In the genomic region with DNA sequence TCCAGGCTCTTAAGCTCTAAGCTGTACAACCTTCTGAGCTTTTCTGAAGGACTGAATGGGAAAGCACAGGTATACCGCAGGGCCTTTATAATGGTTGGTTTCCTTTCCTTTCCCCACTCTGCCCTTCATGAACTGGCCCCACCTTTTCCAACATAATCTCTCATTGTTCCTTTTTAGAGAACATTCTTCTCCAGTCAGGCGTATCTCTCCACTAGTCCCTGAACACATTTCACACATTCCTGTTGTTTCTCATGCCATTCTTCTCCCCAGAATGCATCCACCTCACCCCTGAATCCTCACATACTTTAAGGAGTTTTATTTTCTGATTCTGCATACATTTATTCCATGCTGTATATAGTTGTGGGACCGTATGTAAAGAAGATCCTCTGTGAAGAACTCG, we compare ENCODE assay signal across 23 cellular contexts. TPM values are rescaled to one million over a fixed set of nuclear protein-coding genes. Genes with fewer than 3 reads are reported as not detected.
A peak's percentile ranks its signal among the peaks of the same experiment; 100 is the strongest.
DNase-seq lines count a peak whose midpoint lies in the region; TF ChIP-seq lines count a peak whose summit lies in the region.
"Had no signal": no experiment of that assay in that cellular context is flagged by ENCODE, and none has a peak within 500 bp of the region (broad histone marks: within the 10 kb centered on the region; RNA-seq: fewer than 3 reads in every experiment).

No MANE protein-coding gene starts in this region.

- H3F3A ChIP-seq in neural progenitor cell (ENCODE audit: low read depth), result peaks cover 3% of the 10 kb centered on the region

- H3K36me3 ChIP-seq in adipocyte (ENCODE audit: control insufficient read depth, insufficient read depth, low read length, severe bottlenecking) (peaks cover 93% of the 10 kb centered on the region), neural progenitor cell (no peaks in the 10 kb centered on the region)

- TF ChIP-seq CTCF in neural progenitor cell (IDR thresholded peaks at IDR 0.05), result no peak
- no peak for TF ChIP-seq CTCF in GM10248 (IDR thresholded peaks at IDR 0.05; ENCODE audit: control extremely low read depth, extremely low read depth, low read depth, missing control alignments)

- no peak overlapping the region for H3K27ac Mint-ChIP-seq in neural progenitor cell
- H3K27ac Mint-ChIP-seq: CD4-positive, alpha-beta T cell had no signal

- H2AFZ ChIP-seq in neural progenitor cell (replicated peaks), result no peak overlapping the region
- H2AFZ ChIP-seq: GM23248 had no signal

- no peaks in the 10 kb centered on the region for H3K79me2 ChIP-seq in neural progenitor cell (ENCODE audit: low read depth)

- peaks cover 10% of the 10 kb centered on the region for H3K27me3 Mint-ChIP-seq in neural progenitor cell (ENCODE audit: insufficient read depth, low read depth)
- H3K27me3 Mint-ChIP-seq: CD4-positive, alpha-beta T cell; IgD-negative memory B cell had no signal

- H4K20me1 ChIP-seq in neural progenitor cell (ENCODE audit: low read depth), result no peaks in the 10 kb centered on the region

- POLR2A ChIA-PET in GM10248 (lab: Yijun Ruan, JAX), result no interaction called here

- peak overlapping the region; percentile 13 for H3K27ac ChIP-seq in neural progenitor cell
- H3K27ac ChIP-seq: GM23248 had no signal

- H3K4me1 ChIP-seq in adipocyte (ENCODE audit: control insufficient read depth, insufficient read depth, low read length) (peaks cover 40% of the 10 kb centered on the region), neural progenitor cell (peaks cover 14% of the 10 kb centered on the region)

- no peak overlapping the region for H3K4me2 ChIP-seq in neural progenitor cell

- no peaks in the 10 kb centered on the region for H3K27me3 ChIP-seq in adipocyte (replicated peaks; ENCODE audit: control insufficient read depth, insufficient read depth, low read length)
- no peaks in the 10 kb centered on the region for H3K27me3 ChIP-seq in neural progenitor cell

- peak; percentile 8 for DNase-seq in AG08395 (ENCODE audit: low spot score)
- no peak for DNase-seq in adipocyte (ENCODE audit: low read depth)
- peak; percentile 33 for DNase-seq in iris pigment epithelial cell (ENCODE audit: low read depth)
- peak; percentile 30 for DNase-seq in neural progenitor cell (ENCODE audit: low spot score)
- no peak for DNase-seq in HCEC 1CT
- no peak for DNase-seq in SK-N-DZ (ENCODE audit: low spot score)
- DNase-seq in activated T-cell treated with anti-CD3 and anti-CD28 coated beads for 4 hours, result no peak
- DNase-seq in GM10248 (ENCODE audit: extremely low spot score), result no peak
- DNase-seq: 8988T; Calu3; CD4-positive, alpha-beta T cell; GF-D8; GM23248; MM.1S; NCI-H1092; NCI-H1436 treated with DMSO at 0.1 percent for 48 hours; NCI-H2029 treated with DMSO at 0.1 percent for 48 hours; NCI-H510A; NCI-H774; RPMI8226; SHP77 treated with DMSO at 0.1 percent for 48 hours had no signal

- peaks cover 34% of the 10 kb centered on the region for H3K36me3 Mint-ChIP-seq in neural progenitor cell

- no peaks in the 10 kb centered on the region for H3K9me3 Mint-ChIP-seq in neural progenitor cell
- H3K9me3 Mint-ChIP-seq: CD4-positive, alpha-beta T cell; IgD-negative memory B cell had no signal

- no peak overlapping the region for H3K4me3 Mint-ChIP-seq in neural progenitor cell
- H3K4me3 Mint-ChIP-seq: CD4-positive, alpha-beta T cell; IgD-negative memory B cell had no signal

- no peak overlapping the region for H3K4me3 ChIP-seq in adipocyte (ENCODE audit: low read length)
- no peak overlapping the region for H3K4me3 ChIP-seq in neural progenitor cell
- H3K4me3 ChIP-seq: GM23248, HAP-1 had no signal

- CTCF ChIA-PET in GM10248 (lab: Yijun Ruan, JAX), result interaction anchor here (1.0 kb wide), 1 partner anchor 18 kb away, joined by 5 read pairs; no protein-coding TSS in a partner anchor

- peak overlapping the region; percentile 3 for H3K9ac ChIP-seq in adipocyte (ENCODE audit: low read length)
- no peak overlapping the region for H3K9ac ChIP-seq in neural progenitor cell
- H3K9ac ChIP-seq: GM23248 had no signal

- H3K9me3 ChIP-seq in adipocyte (ENCODE audit: control insufficient read depth, low read length), result no peaks in the 10 kb centered on the region
- no peaks in the 10 kb centered on the region for H3K9me3 ChIP-seq in neural progenitor cell (ENCODE audit: low read depth)
- H3K9me3 ChIP-seq: HAP-1 had no signal

- H3K4me1 Mint-ChIP-seq in neural progenitor cell, result peaks cover 24% of the 10 kb centered on the region
- H3K4me1 Mint-ChIP-seq: IgD-negative memory B cell had no signal

RNA-seq across cellular contexts. Expression of a gene that starts 41.3 kb away (rescaled TPM):
- total RNA-seq in neural progenitor cell (ENCODE audit: low replicate concordance), result 22.7 and 29.0 TPM in 2 replicates
- polyA plus RNA-seq in SK-N-DZ (2014; cell fraction: cytosol; rRNA removed), result 27.7 and 32.7 TPM in 2 replicates
- polyA plus RNA-seq in SK-N-DZ (2014; cell fraction: nucleus; rRNA removed), result 10.0 and 12.2 TPM in 2 replicates

Comparison
In these comparisons a context has a peak if more than half of its experiments do, and no peak if none do; other contexts are left out.
1. DNase-seq: peak in AG08395 (single experiment), iris pigment epithelial cell (single experiment) and neural progenitor cell (single experiment); none in adipocyte (single experiment), HCEC 1CT (single experiment), SK-N-DZ (single experiment), activated T-cell treated with anti-CD3 and anti-CD28 coated beads for 4 hours (single experiment) and GM10248 (single experiment).